2 cellular contexts compared by ENCODE assay signal in the genomic region with DNA sequence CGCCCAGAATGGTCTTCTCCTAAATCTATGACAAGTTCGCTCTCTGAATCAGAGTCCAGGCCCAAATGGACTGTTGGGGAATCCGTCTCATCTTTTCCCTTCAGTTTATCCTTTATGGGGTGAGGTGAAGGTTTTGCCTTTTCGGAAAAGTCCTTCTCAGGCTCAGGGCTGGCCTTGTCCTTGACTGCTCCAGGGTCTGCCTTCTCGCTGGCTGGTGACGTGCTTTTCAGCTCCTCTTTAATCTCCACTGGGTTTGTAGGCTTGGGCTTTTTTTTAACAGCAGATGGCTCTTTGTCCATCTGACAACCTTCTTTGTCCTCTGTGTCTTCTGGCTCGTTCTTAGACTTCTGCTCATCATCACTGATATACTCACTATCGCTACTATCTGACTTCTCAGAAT.
TF ChIP-seq lines count a peak whose summit lies in the region.

No MANE protein-coding gene starts in this region.

TF ChIP-seq in IMR-90, 13 proteins besides CTCF, POLR2A, EP300 and RAD21:
- TF ChIP-seq, protein P1, sequence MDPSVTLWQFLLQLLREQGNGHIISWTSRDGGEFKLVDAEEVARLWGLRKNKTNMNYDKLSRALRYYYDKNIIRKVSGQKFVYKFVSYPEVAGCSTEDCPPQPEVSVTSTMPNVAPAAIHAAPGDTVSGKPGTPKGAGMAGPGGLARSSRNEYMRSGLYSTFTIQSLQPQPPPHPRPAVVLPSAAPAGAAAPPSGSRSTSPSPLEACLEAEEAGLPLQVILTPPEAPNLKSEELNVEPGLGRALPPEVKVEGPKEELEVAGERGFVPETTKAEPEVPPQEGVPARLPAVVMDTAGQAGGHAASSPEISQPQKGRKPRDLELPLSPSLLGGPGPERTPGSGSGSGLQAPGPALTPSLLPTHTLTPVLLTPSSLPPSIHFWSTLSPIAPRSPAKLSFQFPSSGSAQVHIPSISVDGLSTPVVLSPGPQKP (IDR thresholded peaks at IDR 0.05; ENCODE audit: borderline replicate concordance, low read depth, low read length) = no peak
- no peak for TF ChIP-seq MAZ (IDR thresholded peaks at IDR 0.05; ENCODE audit: borderline replicate concordance, low read depth, low read length)
- TF ChIP-seq BHLHE40 (IDR thresholded peaks at IDR 0.05; ENCODE audit: low read depth, low read length) = no peak
- TF ChIP-seq CHD1 (IDR thresholded peaks at IDR 0.05; ENCODE audit: low read depth, low read length) = no peak
- TF ChIP-seq, protein P2, sequence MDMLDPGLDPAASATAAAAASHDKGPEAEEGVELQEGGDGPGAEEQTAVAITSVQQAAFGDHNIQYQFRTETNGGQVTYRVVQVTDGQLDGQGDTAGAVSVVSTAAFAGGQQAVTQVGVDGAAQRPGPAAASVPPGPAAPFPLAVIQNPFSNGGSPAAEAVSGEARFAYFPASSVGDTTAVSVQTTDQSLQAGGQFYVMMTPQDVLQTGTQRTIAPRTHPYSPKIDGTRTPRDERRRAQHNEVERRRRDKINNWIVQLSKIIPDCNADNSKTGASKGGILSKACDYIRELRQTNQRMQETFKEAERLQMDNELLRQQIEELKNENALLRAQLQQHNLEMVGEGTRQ (IDR thresholded peaks at IDR 0.05; ENCODE audit: low read depth, low read length) = no peak
- TF ChIP-seq MXI1 (IDR thresholded peaks at IDR 0.05; ENCODE audit: borderline replicate concordance, low read depth, low read length) = no peak
- TF ChIP-seq MAFK (IDR thresholded peaks at IDR 0.05; ENCODE audit: low read depth, low read length) = no peak
- TF ChIP-seq SMC3 (IDR thresholded peaks at IDR 0.05; ENCODE audit: low read depth, low read length) = no peak
- TF ChIP-seq CEBPB (IDR thresholded peaks at IDR 0.05; ENCODE audit: low read depth, low read length) = no peak
- TF ChIP-seq NFE2L2 (IDR thresholded peaks at IDR 0.05; ENCODE audit: low read depth, low read length) = no peak
- TF ChIP-seq RCOR1 (IDR thresholded peaks at IDR 0.05; ENCODE audit: insufficient replicate concordance, low read length) = no peak
- TF ChIP-seq FOS (IDR thresholded peaks at IDR 0.05; ENCODE audit: low read depth, low read length) = no peak
- TF ChIP-seq RFX5 (IDR thresholded peaks at IDR 0.05; ENCODE audit: low read depth, low read length) = no peak

TF ChIP-seq in K562, 482 proteins besides CTCF, POLR2A, EP300 and RAD21:
- TF ChIP-seq POLR2AphosphoS5 (IDR thresholded peaks at IDR 0.05; ENCODE audit: control insufficient read depth, insufficient read depth, low read depth, low read length) (0 out of 2 replicates have a peak, but pooled peaks have one; percentile 32), TEAD1 (CRISPR knock-in tag; IDR thresholded peaks at IDR 0.05) (no peak)
